Comparison of ENCODE assay signal across 27 cellular contexts in genomic region chr7:93944673-93945072, GRCh38. TPM values are rescaled to one million over a fixed set of nuclear protein-coding genes. Genes with fewer than 3 reads are reported as not detected.
A peak's percentile ranks its signal among the peaks of the same experiment; 100 is the strongest.
DNase-seq lines count a peak whose midpoint lies in the region; ATAC-seq and TF ChIP-seq lines count a peak whose summit lies in the region.
"Had no signal": no experiment of that assay in that cellular context is flagged by ENCODE, and none has a peak within 500 bp of the region (broad histone marks: within the 10 kb centered on the region; RNA-seq: fewer than 3 reads in every experiment).

No MANE protein-coding gene starts in this region.

- no peaks in the 10 kb centered on the region for H3K79me2 ChIP-seq in Loucy (ENCODE audit: insufficient read depth, low read length)

- H3K4me3 ChIP-seq in BLaER1 (no peak overlapping the region), Loucy (ENCODE audit: low read length, poor library complexity, severe bottlenecking) (no peak overlapping the region), left lung (no peak overlapping the region)
- H3K4me3 ChIP-seq: stomach had no signal

- H3K27ac Mint-ChIP-seq in endothelial cell (ENCODE audit: unreplicated experiment) (peak overlapping the region; percentile 86), nephron progenitor cell (no peak overlapping the region)
- no peak overlapping the region for H3K27ac Mint-ChIP-seq in effector memory CD8-positive, alpha-beta T cell
- H3K27ac Mint-ChIP-seq: activated CD8-positive, alpha-beta T cell treated with anti-CD3 and anti-CD28 coated beads for 36 hours; dendritic cell treated with granulocyte-macrophage colony-stimulating factor and Interleukin-4, amounts not matched to agents 40 ng/mL and 50 ng/mL, for 4 days; H9; T-helper 1 cell treated with Interleukin-12 subunit alpha and Interleukin-12 subunit beta and Interleukin-4 antibody, amounts not matched to agents 30 μg/mL and 1 μg/mL, for 36 hours had no signal

- H3F3A ChIP-seq in Loucy (ENCODE audit: low read depth), result no peaks in the 10 kb centered on the region

- intact Hi-C loops in left lung (cut with DNase I), result no loop called here

- peaks cover 8% of the 10 kb centered on the region for H3K27me3 Mint-ChIP-seq in endothelial cell (ENCODE audit: unreplicated experiment)
- H3K27me3 Mint-ChIP-seq in nephron progenitor cell (ENCODE audit: low read depth, poor library complexity), result no peaks in the 10 kb centered on the region
- H3K27me3 Mint-ChIP-seq in effector memory CD8-positive, alpha-beta T cell, result peaks cover 0 to 9% of the 10 kb centered on the region in 2 donors
- H3K27me3 Mint-ChIP-seq: dendritic cell treated with granulocyte-macrophage colony-stimulating factor and Interleukin-4, amounts not matched to agents 40 ng/mL and 50 ng/mL, for 4 days had no signal

- H3K36me3 Mint-ChIP-seq in endothelial cell (ENCODE audit: low read depth, unreplicated experiment), result peaks cover 6% of the 10 kb centered on the region
- no peaks in the 10 kb centered on the region for H3K36me3 Mint-ChIP-seq in nephron progenitor cell (ENCODE audit: low read depth)
- no peaks in the 10 kb centered on the region for H3K36me3 Mint-ChIP-seq in effector memory CD8-positive, alpha-beta T cell (ENCODE audit: insufficient read depth)

- H3K4me1 Mint-ChIP-seq in endothelial cell (ENCODE audit: unreplicated experiment) (peaks cover 29% of the 10 kb centered on the region), nephron progenitor cell (peaks cover 13% of the 10 kb centered on the region)
- H3K4me1 Mint-ChIP-seq in effector memory CD8-positive, alpha-beta T cell (ENCODE audit: low read depth in 2 of 2), result no peaks in the 10 kb centered on the region
- H3K4me1 Mint-ChIP-seq: H9 had no signal

- H3K4me2 ChIP-seq in BLaER1 (peak overlapping the region; percentile 54), Loucy (ENCODE audit: low read depth, low read length, poor library complexity, severe bottlenecking) (peak overlapping the region; percentile 20)
- H3K4me2 ChIP-seq: KMS-11 had no signal

- no peak overlapping the region for H3K4me3 Mint-ChIP-seq in endothelial cell (ENCODE audit: unreplicated experiment)
- no peak overlapping the region for H3K4me3 Mint-ChIP-seq in nephron progenitor cell
- no peak overlapping the region for H3K4me3 Mint-ChIP-seq in effector memory CD8-positive, alpha-beta T cell
- H3K4me3 Mint-ChIP-seq: activated CD8-positive, alpha-beta T cell treated with anti-CD3 and anti-CD28 coated beads for 36 hours; activated T-cell treated with anti-CD3 and anti-CD28 coated beads, Interleukin-2, amount 50 U/mL, for 4 hours; dendritic cell treated with granulocyte-macrophage colony-stimulating factor and Interleukin-4, amounts not matched to agents 40 ng/mL and 50 ng/mL, for 4 days; H9; T-helper 1 cell treated with Interleukin-12 subunit alpha and Interleukin-12 subunit beta and Interleukin-4 antibody, amounts not matched to agents 30 μg/mL and 1 μg/mL, for 36 hours had no signal

- H3K9me3 ChIP-seq in BLaER1, result no peaks in the 10 kb centered on the region
- H3K9me3 ChIP-seq in Loucy (ENCODE audit: insufficient read depth, low read depth, low read length), result no peaks in the 10 kb centered on the region
- no peaks in the 10 kb centered on the region for H3K9me3 ChIP-seq in left lung
- H3K9me3 ChIP-seq: neutrophil, stomach had no signal

- H3K27me3 ChIP-seq in BLaER1 (no peaks in the 10 kb centered on the region), Loucy (ENCODE audit: insufficient read depth, low read length, poor library complexity, severe bottlenecking) (no peaks in the 10 kb centered on the region), left lung (no peaks in the 10 kb centered on the region)
- H3K27me3 ChIP-seq: neutrophil, stomach had no signal

- H2AFZ ChIP-seq in Loucy (ENCODE audit: low read length), result no peak overlapping the region

- H3K27ac ChIP-seq in BLaER1 (peak overlapping the region; percentile 52; the same call in 1 of the 2 replicates), left lung (peak overlapping the region in 1 of 2 donors; percentile 48)
- H3K27ac ChIP-seq: KMS-11, neutrophil had no signal

- peak; percentile 39 for ATAC-seq in left lung
- ATAC-seq in HG03108 (IDR thresholded peaks at IDR 0.05; ENCODE audit: unreplicated experiment), result no peak
- ATAC-seq in effector memory CD8-positive, alpha-beta T cell (replicated peaks), result no peak
- ATAC-seq: activated CD8-positive, alpha-beta T cell treated with anti-CD3 and anti-CD28 coated beads for 36 hours; activated T-cell treated with anti-CD3 and anti-CD28 coated beads, Interleukin-2, amount 50 U/mL, for 4 hours; esophagus mucosa had no signal

- H3K36me3 ChIP-seq in BLaER1 (no peaks in the 10 kb centered on the region), Loucy (ENCODE audit: insufficient read depth, low read length) (no peaks in the 10 kb centered on the region), left lung (no peaks in the 10 kb centered on the region)
- H3K36me3 ChIP-seq: neutrophil, stomach had no signal

- no peaks in the 10 kb centered on the region for H4K20me1 ChIP-seq in BLaER1
- no peaks in the 10 kb centered on the region for H4K20me1 ChIP-seq in Loucy (ENCODE audit: insufficient read depth, low read length, poor library complexity, severe bottlenecking)

- H3K9ac ChIP-seq in BLaER1 (no peak overlapping the region), Loucy (ENCODE audit: low read depth, low read length, poor library complexity, severe bottlenecking) (no peak overlapping the region)
- H3K9ac ChIP-seq: KMS-11 had no signal

- no peak for DNase-seq in endothelial cell (ENCODE audit: low spot score)
- DNase-seq in left lung, result no peak
- DNase-seq in nephron progenitor cell, result no peak
- no peak for DNase-seq in activated gamma-delta T cell treated with Interleukin-2 at 50 U/mL for 16 hours
- no peak for DNase-seq in effector memory CD8-positive, alpha-beta T cell
- DNase-seq: activated CD8-positive, alpha-beta T cell treated with anti-CD3 and anti-CD28 coated beads for 36 hours; activated naive CD4-positive, alpha-beta T cell treated with anti-CD3 and anti-CD28 coated beads, Interleukin-2, amount 50 U/mL, for 16 hours; activated T-cell treated with anti-CD3 and anti-CD28 coated beads, Interleukin-2, amount 50 U/mL, for 4 hours; H9; hippocampal formation; kidney glomerular epithelial cell; NCI-H1092; NCI-H2081; NCI-H526 treated with DMSO at 0.1 percent for 48 hours; SHP77 treated with DMSO at 0.1 percent for 48 hours; stimulated activated CD4-positive, alpha-beta T cell treated with anti-CD3 and anti-CD28 coated beads, Interleukin-1b, Interleukin-23, amount 100 ng/mL, for 48 hours; stomach had no signal

- TF ChIP-seq CTCF in Loucy (conservative IDR thresholded peaks at IDR 0.05; ENCODE audit: low read length) (no peak), endothelial cell (IDR thresholded peaks at IDR 0.05; ENCODE audit: unreplicated experiment) (no peak), left lung (IDR thresholded peaks at IDR 0.05) (no peak), nephron progenitor cell (IDR thresholded peaks at IDR 0.05) (no peak)

- no peaks in the 10 kb centered on the region for H3K9me3 Mint-ChIP-seq in endothelial cell (ENCODE audit: unreplicated experiment)
- H3K9me3 Mint-ChIP-seq in nephron progenitor cell, result peaks cover 3% of the 10 kb centered on the region
- H3K9me3 Mint-ChIP-seq in effector memory CD8-positive, alpha-beta T cell, result no peaks in the 10 kb centered on the region
- H3K9me3 Mint-ChIP-seq: activated CD8-positive, alpha-beta T cell treated with anti-CD3 and anti-CD28 coated beads for 36 hours; activated T-cell treated with anti-CD3 and anti-CD28 coated beads, Interleukin-2, amount 50 U/mL, for 4 hours; dendritic cell treated with granulocyte-macrophage colony-stimulating factor and Interleukin-4, amounts not matched to agents 40 ng/mL and 50 ng/mL, for 4 days; H9; T-helper 1 cell treated with Interleukin-12 subunit alpha and Interleukin-12 subunit beta and Interleukin-4 antibody, amounts not matched to agents 30 μg/mL and 1 μg/mL, for 36 hours had no signal

- H3K9me2 ChIP-seq in Loucy (replicated peaks; ENCODE audit: low read depth, low read length), result no peaks in the 10 kb centered on the region

- H3K4me1 ChIP-seq in BLaER1, result peaks cover 39% of the 10 kb centered on the region
- peaks cover 15% of the 10 kb centered on the region for H3K4me1 ChIP-seq in Loucy (ENCODE audit: insufficient read depth, low read length, poor library complexity, severe bottlenecking)
- no peaks in the 10 kb centered on the region for H3K4me1 ChIP-seq in left lung

RNA-seq across cellular contexts. Expression of gene GNG11, which starts 23.1 kb away (rescaled TPM):
- 133 TPM for total RNA-seq in endothelial cell (ENCODE audit: unreplicated experiment)
- total RNA-seq in left lung, result 10 to 100 TPM; 15.6 to 18.2 TPM
- total RNA-seq: activated CD8-positive, alpha-beta T cell treated with anti-CD3 and anti-CD28 coated beads for 36 hours had no signal

RNA-seq across cellular contexts. Expression of gene GNGT1, which starts 38.3 kb away (rescaled TPM):
- not detected for total RNA-seq in endothelial cell (ENCODE audit: unreplicated experiment)
- not detected for total RNA-seq in left lung
- total RNA-seq: activated CD8-positive, alpha-beta T cell treated with anti-CD3 and anti-CD28 coated beads for 36 hours; activated T-cell treated with anti-CD3 and anti-CD28 coated beads, Interleukin-2, amount 50 U/mL, for 4 hours; Daoy; mononuclear cell; stomach had no signal

RNA-seq across cellular contexts. Expression of gene TFPI2, which starts 54.1 kb away (rescaled TPM):
- total RNA-seq in endothelial cell (ENCODE audit: unreplicated experiment), result 1.9 TPM
- total RNA-seq in left lung, result 1 to 10 TPM; 4.5 to 9.0 TPM
- total RNA-seq: activated CD8-positive, alpha-beta T cell treated with anti-CD3 and anti-CD28 coated beads for 36 hours; mononuclear cell had no signal

RNA-seq across cellular contexts. Expression of gene BET1, which starts 59.5 kb away (rescaled TPM):
- total RNA-seq in endothelial cell (ENCODE audit: unreplicated experiment) (30.0 TPM), left lung (10 to 100 TPM; 22.0 to 30.3 TPM)
